In the genomic region with DNA sequence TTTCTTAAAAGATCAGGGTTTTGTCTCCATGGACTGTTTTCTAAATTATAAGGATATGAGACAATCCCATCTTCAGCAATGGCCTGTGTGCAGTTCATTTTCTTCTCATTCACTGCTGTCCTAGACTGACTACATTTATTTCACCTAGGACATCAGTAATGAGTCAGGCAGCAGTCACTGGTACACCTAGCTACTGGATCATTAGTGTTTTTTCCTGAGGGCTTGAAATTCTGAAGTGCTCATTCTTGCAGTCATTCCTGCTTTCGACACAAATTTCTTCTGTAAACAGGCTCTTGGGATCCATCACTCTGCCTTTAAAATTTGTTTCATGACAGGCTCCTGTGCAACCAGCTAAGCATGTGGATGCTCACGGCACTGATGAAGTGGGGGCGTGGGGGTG, we compare ENCODE assay signal across 21 cellular contexts.
"Had no signal": no experiment of that assay in that cellular context is flagged by ENCODE, and none has a peak within 500 bp of the region (broad histone marks: within the 10 kb centered on the region; RNA-seq: fewer than 3 reads in every experiment).

No MANE protein-coding gene starts in this region.

- H3K4me3 Mint-ChIP-seq: activated naive CD4-positive, alpha-beta T cell treated with anti-CD3 and anti-CD28 coated beads for 36 hours; activated naive CD8-positive, alpha-beta T cell treated with anti-CD3 and anti-CD28 coated beads, Interleukin-2, amount 50 U/mL, for 24 hours; immature natural killer cell; nephron; stimulated activated naive B cell treated with anti-CD40 and anti-IgM and Interleukin-4, amounts not matched to agents 10 μg/mL and 1 μg/mL and 100 μg/mL, for 72 hours had no signal

- H3K27ac Mint-ChIP-seq: activated naive CD4-positive, alpha-beta T cell treated with anti-CD3 and anti-CD28 coated beads for 36 hours; activated naive CD8-positive, alpha-beta T cell treated with anti-CD3 and anti-CD28 coated beads, Interleukin-2, amount 50 U/mL, for 24 hours; nephron; stimulated activated naive B cell treated with anti-CD40 and anti-IgM and Interleukin-4, amounts not matched to agents 10 μg/mL and 1 μg/mL and 100 μg/mL, for 72 hours had no signal

- H3K27me3 ChIP-seq: brain microvascular endothelial cell, tibial nerve, uterus had no signal

- DNase-seq: activated CD4-positive, alpha-beta T cell treated with anti-CD3 and anti-CD28 coated beads, Interleukin-2, amount 50 U/mL, for 4 hours; activated naive CD4-positive, alpha-beta T cell treated with anti-CD3 and anti-CD28 coated beads for 36 hours; activated naive CD8-positive, alpha-beta T cell treated with anti-CD3 and anti-CD28 coated beads, Interleukin-2, amount 50 U/mL, for 24 hours; activated T-cell treated with anti-CD3 and anti-CD28 coated beads, Interleukin-2, amount 50 U/mL, for 1 hour; anterior cingulate cortex; brain microvascular endothelial cell; esophagus squamous epithelium; immature natural killer cell; midbrain; nucleus accumbens; retina; spleen; stimulated activated CD4-positive, alpha-beta T cell treated with anti-CD3 and anti-CD28 coated beads, Interleukin-4, amount 100 ng/mL, for 4 hours; stimulated activated naive B cell treated with anti-CD40 and anti-IgM and Interleukin-4, amounts not matched to agents 10 μg/mL and 1 μg/mL and 100 μg/mL, for 72 hours; SW 1271; T-helper 2 cell; uterus had no signal

- H3K4me1 ChIP-seq: esophagus squamous epithelium, uterus had no signal

- H3K4me3 ChIP-seq: coronary artery, esophagus squamous epithelium, spleen, tibial nerve, uterus had no signal

- ATAC-seq: activated naive CD8-positive, alpha-beta T cell treated with anti-CD3 and anti-CD28 coated beads, Interleukin-2, amount 50 U/mL, for 24 hours; stimulated activated naive B cell treated with anti-CD40 and anti-IgM and Interleukin-4, amounts not matched to agents 10 μg/mL and 1 μg/mL and 100 μg/mL, for 72 hours had no signal

- H3K9me3 Mint-ChIP-seq: activated naive CD4-positive, alpha-beta T cell treated with anti-CD3 and anti-CD28 coated beads for 36 hours; activated naive CD8-positive, alpha-beta T cell treated with anti-CD3 and anti-CD28 coated beads, Interleukin-2, amount 50 U/mL, for 24 hours; immature natural killer cell; stimulated activated naive B cell treated with anti-CD40 and anti-IgM and Interleukin-4, amounts not matched to agents 10 μg/mL and 1 μg/mL and 100 μg/mL, for 72 hours had no signal

- H3K9me3 ChIP-seq: esophagus squamous epithelium, spleen, tibial nerve, uterus had no signal

- FAIRE-seq: endometrium had no signal

- H3K4me1 Mint-ChIP-seq: activated naive CD8-positive, alpha-beta T cell treated with anti-CD3 and anti-CD28 coated beads, Interleukin-2, amount 50 U/mL, for 24 hours; immature natural killer cell had no signal

- H3K36me3 ChIP-seq: uterus had no signal

- H3K27ac ChIP-seq: brain microvascular endothelial cell, coronary artery, esophagus squamous epithelium, spleen, tibial nerve, uterus had no signal
